Comparison of ENCODE assay signal across 16 cellular contexts in the genomic region with DNA sequence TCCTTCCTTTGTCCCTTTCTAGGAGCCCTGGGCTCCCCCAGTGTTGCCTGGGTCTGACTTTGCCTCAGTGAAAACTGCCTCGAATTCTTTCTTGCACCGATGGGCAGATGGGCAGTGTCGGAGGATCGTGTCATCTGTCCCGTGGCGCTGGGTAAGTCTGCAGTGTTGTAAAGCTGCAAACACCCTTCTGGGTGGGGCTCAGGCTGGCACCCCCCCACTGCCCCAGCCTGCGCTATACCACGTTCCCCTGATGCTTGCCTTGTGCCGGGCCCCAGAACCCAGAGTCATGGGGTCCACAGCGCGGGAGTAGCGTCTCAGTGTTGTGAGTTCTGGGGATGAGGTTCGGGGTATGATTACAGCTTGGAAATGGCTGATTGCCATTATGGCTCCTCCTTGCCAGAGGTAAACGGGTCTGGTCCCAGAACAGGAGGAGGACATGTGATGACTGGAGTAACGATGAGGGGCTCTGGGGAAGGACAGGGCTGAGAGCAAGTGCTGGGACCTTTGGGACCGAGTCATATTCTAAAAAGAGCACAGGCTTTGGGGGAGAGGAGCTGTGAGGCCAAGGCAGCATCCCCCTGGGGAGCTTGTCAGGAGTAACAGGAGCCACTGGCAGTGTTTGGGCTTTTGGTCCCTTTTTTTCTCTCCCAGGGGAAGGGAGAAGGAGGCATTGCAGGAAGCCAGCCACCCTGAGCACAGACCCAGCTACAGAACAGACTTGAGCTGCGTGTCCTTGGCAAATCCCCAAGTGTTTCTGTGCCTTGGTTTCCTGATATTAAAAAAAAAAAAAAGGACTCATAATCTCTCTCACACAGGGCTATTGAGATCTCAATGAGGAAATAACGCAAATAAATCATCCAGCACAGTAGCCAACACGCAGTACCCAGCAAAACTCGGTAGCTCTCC. TPM values are rescaled to one million over a fixed set of nuclear protein-coding genes. Genes with fewer than 3 reads are reported as not detected.
DNase-seq lines count a peak whose midpoint lies in the region; ATAC-seq and TF ChIP-seq lines count a peak whose summit lies in the region.
"Had no signal": no experiment of that assay in that cellular context is flagged by ENCODE, and none has a peak within 500 bp of the region (broad histone marks: within the 10 kb centered on the region; RNA-seq: fewer than 3 reads in every experiment).

No MANE protein-coding gene starts in this region.

- in situ Hi-C loops in brain microvascular endothelial cell (cut with HindIII; ENCODE audit: low pct_ligation_motif_present, low sequenced_read_pairs): no loop called here

- no peaks in the 10 kb centered on the region for H3K79me2 ChIP-seq in SK-N-SH (ENCODE audit: insufficient read depth)

- H4K20me1 ChIP-seq in SK-N-SH (ENCODE audit: insufficient read depth): no peaks in the 10 kb centered on the region

- H3K4me1 ChIP-seq in SK-N-SH (ENCODE audit: control insufficient read depth in 1 of 2, insufficient read depth in 2 of 2, low read depth in 1 of 2, low read length in 1 of 2) (peaks cover 0 to 79% of the 10 kb centered on the region in 2 experiments; a peak in 3 of 4 replicates), left lung (peaks cover 0 to 9% of the 10 kb centered on the region in 2 donors), testis (peaks cover 24% of the 10 kb centered on the region)

- H3K36me3 ChIP-seq in SK-N-SH (replicated peaks in 1 of 2; ENCODE audit: control insufficient read depth in 1 of 2, insufficient read depth in 2 of 2, low read length in 1 of 2) (no peaks in the 10 kb centered on the region), left lung (no peaks in the 10 kb centered on the region), testis (ENCODE audit: low read depth, missing control alignments) (no peaks in the 10 kb centered on the region), brain microvascular endothelial cell (replicated peaks) (peaks cover 63% of the 10 kb centered on the region)

- TF ChIP-seq RAD21 in SK-N-SH (IDR thresholded peaks at IDR 0.05; ENCODE audit: low read length): no peak; the same call in 1 of the 2 replicates

- CTCF ChIA-PET in SK-N-SH (lab: Yijun Ruan, JAX): interaction anchor here (1.0 to 8.9 kb wide), 22 partner anchors 12 to 728 kb away, joined by 3 to 147 read pairs (median 8); no protein-coding TSS in a partner anchor

- H3K4me3 Mint-ChIP-seq in chondrocyte (ENCODE audit: unreplicated experiment): no peak overlapping the region
- H3K4me3 Mint-ChIP-seq: naive B cell had no signal

- peaks cover 51% of the 10 kb centered on the region for H3K27me3 Mint-ChIP-seq in chondrocyte (ENCODE audit: low read depth)

- no peaks in the 10 kb centered on the region for H3K9me3 Mint-ChIP-seq in chondrocyte (ENCODE audit: low read depth)
- H3K9me3 Mint-ChIP-seq: activated naive CD4-positive, alpha-beta T cell treated with anti-CD3 and anti-CD28 coated beads, Interleukin-2, amount 50 U/mL, for 72 hours had no signal

- no peak for TF ChIP-seq POLR2A in testis (IDR thresholded peaks at IDR 0.05)

- intact Hi-C loops in left lung (cut with DNase I) (no loop called here), testis (cut with DNase I; ENCODE audit: low total_unique reads) (no loop called here)

- POLR2A ChIA-PET in SK-N-SH (lab: Yijun Ruan, JAX): interaction anchor here (0.5 to 5.3 kb wide), 16 partner anchors 111 to 594 kb away, joined by 3 to 77 read pairs (median 5); no protein-coding TSS in a partner anchor

- H3K9ac ChIP-seq in SK-N-SH: no peak overlapping the region
- H3K9ac ChIP-seq: KMS-11 had no signal

- H3K4me3 ChIP-seq in SK-N-SH (ENCODE audit: low read depth in 2 of 2, low read length in 1 of 2) (peak overlapping the region in 1 of 2 experiments; percentile 48; a peak in 1 of 4 replicates), left lung (no peak overlapping the region), testis (no peak overlapping the region), brain microvascular endothelial cell (ENCODE audit: low read depth, low read length) (no peak overlapping the region)

- no peak overlapping the region for H3K27ac Mint-ChIP-seq in chondrocyte (ENCODE audit: unreplicated experiment)
- H3K27ac Mint-ChIP-seq: activated naive CD4-positive, alpha-beta T cell treated with anti-CD3 and anti-CD28 coated beads, Interleukin-2, amount 50 U/mL, for 72 hours; naive B cell had no signal

- H3K27me3 ChIP-seq in SK-N-SH (ENCODE audit: insufficient read depth) (no peaks in the 10 kb centered on the region; the same call in 1 of the 2 replicates), left lung (peaks cover 18 to 96% of the 10 kb centered on the region in 2 donors), testis (no peaks in the 10 kb centered on the region), brain microvascular endothelial cell (replicated peaks) (peaks cover under 1% of the 10 kb centered on the region)

- DNase-seq in SK-N-SH: peak; percentile 51
- DNase-seq in chondrocyte (ENCODE audit: low spot score): peak; percentile 49
- DNase-seq in left lung: peak; percentile 16 to 49
- DNase-seq in testis: peak; percentile 54
- no peak for DNase-seq in pons (ENCODE audit: low spot score)
- DNase-seq in brain microvascular endothelial cell: no peak
- no peak for DNase-seq in effector CD4-positive, alpha-beta T cell
- DNase-seq: ACHN; activated CD4-positive, alpha-beta T cell treated with anti-CD3 and anti-CD28 coated beads, Interleukin-2, amount 50 U/mL, for 4 hours; hypothalamus; naive B cell; NCI-H82; stimulated activated naive CD4-positive, alpha-beta T cell treated with Interleukin-2 at 50 U/mL for 16 hours had no signal

- no peak overlapping the region for H3K4me2 ChIP-seq in SK-N-SH
- H3K4me2 ChIP-seq: KMS-11 had no signal

- ATAC-seq in SK-N-SH treated with all-trans-retinoic acid at 6 μM for 48 hours (no peak), left lung (no peak)
- ATAC-seq: activated naive CD4-positive, alpha-beta T cell treated with anti-CD3 and anti-CD28 coated beads, Interleukin-2, amount 50 U/mL, for 72 hours had no signal

- H3K9me3 ChIP-seq in SK-N-SH: no peaks in the 10 kb centered on the region
- H3K9me3 ChIP-seq in left lung: no peaks in the 10 kb centered on the region
- no peaks in the 10 kb centered on the region for H3K9me3 ChIP-seq in testis

- WGBS in SK-N-SH (ENCODE audit: low lambda C conversion rate): 67% methylated on average over 20 of the region's 20 CpGs
- 53 to 61% methylated on average over 20 of the region's 20 CpGs for WGBS in testis, 2 donors

- H3K27ac ChIP-seq in SK-N-SH (ENCODE audit: low read depth in 2 of 2, low read length in 1 of 2) (peak overlapping the region in 1 of 2 experiments; percentile 99; a peak in 2 of 4 replicates), left lung (no peak overlapping the region), testis (no peak overlapping the region), brain microvascular endothelial cell (no peak overlapping the region)
- H3K27ac ChIP-seq: KMS-11 had no signal

- no peak overlapping the region for H2AFZ ChIP-seq in SK-N-SH (ENCODE audit: low read depth)

- no peaks in the 10 kb centered on the region for H3K9me2 ChIP-seq in SK-N-SH

- no peak for TF ChIP-seq CTCF in SK-N-SH (IDR thresholded peaks at IDR 0.05)
- no peak for TF ChIP-seq CTCF in chondrocyte (IDR thresholded peaks at IDR 0.05)
- no peak for TF ChIP-seq CTCF in left lung (IDR thresholded peaks at IDR 0.05)
- TF ChIP-seq CTCF in testis (IDR thresholded peaks at IDR 0.05): no peak
- TF ChIP-seq CTCF in brain microvascular endothelial cell (IDR thresholded peaks at IDR 0.05; ENCODE audit: low read depth, low read length, missing control alignments): no peak

- H3F3A ChIP-seq in SK-N-SH (replicated peaks; ENCODE audit: insufficient read depth): no peaks in the 10 kb centered on the region

- peaks cover 2% of the 10 kb centered on the region for H3K36me3 Mint-ChIP-seq in chondrocyte (ENCODE audit: low read depth)
- H3K36me3 Mint-ChIP-seq: activated naive CD4-positive, alpha-beta T cell treated with anti-CD3 and anti-CD28 coated beads, Interleukin-2, amount 50 U/mL, for 72 hours had no signal

- H3K4me1 Mint-ChIP-seq in chondrocyte (ENCODE audit: low read depth): peaks cover 19% of the 10 kb centered on the region
- H3K4me1 Mint-ChIP-seq: naive B cell had no signal

- TF ChIP-seq EP300 in SK-N-SH (IDR thresholded peaks at IDR 0.05; ENCODE audit: borderline replicate concordance in 1 of 2, low read depth in 1 of 2, low read length in 1 of 2): no peak

TF ChIP-seq in SK-N-SH, 30 proteins besides CTCF, POLR2A, EP300 and RAD21 (continues in another document):
- TF ChIP-seq, protein P1, sequence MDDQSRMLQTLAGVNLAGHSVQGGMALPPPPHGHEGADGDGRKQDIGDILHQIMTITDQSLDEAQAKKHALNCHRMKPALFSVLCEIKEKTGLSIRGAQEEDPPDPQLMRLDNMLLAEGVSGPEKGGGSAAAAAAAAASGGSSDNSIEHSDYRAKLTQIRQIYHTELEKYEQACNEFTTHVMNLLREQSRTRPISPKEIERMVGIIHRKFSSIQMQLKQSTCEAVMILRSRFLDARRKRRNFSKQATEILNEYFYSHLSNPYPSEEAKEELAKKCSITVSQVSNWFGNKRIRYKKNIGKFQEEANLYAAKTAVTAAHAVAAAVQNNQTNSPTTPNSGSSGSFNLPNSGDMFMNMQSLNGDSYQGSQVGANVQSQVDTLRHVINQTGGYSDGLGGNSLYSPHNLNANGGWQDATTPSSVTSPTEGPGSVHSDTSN (IDR thresholded peaks at IDR 0.05): no peak

TF ChIP-seq in SK-N-SH treated with all-trans-retinoic acid at 6 μM for 48 hours, 23 proteins besides CTCF, POLR2A, EP300 and RAD21 (continues in another document):
- TF ChIP-seq, protein P2, sequence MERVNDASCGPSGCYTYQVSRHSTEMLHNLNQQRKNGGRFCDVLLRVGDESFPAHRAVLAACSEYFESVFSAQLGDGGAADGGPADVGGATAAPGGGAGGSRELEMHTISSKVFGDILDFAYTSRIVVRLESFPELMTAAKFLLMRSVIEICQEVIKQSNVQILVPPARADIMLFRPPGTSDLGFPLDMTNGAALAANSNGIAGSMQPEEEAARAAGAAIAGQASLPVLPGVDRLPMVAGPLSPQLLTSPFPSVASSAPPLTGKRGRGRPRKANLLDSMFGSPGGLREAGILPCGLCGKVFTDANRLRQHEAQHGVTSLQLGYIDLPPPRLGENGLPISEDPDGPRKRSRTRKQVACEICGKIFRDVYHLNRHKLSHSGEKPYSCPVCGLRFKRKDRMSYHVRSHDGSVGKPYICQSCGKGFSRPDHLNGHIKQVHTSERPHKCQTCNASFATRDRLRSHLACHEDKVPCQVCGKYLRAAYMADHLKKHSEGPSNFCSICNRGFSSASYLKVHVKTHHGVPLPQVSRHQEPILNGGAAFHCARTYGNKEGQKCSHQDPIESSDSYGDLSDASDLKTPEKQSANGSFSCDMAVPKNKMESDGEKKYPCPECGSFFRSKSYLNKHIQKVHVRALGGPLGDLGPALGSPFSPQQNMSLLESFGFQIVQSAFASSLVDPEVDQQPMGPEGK (CRISPR knock-in tag; IDR thresholded peaks at IDR 0.05; ENCODE audit: borderline replicate concordance): no peak
- TF ChIP-seq TCF4 (CRISPR knock-in tag; IDR thresholded peaks at IDR 0.05; ENCODE audit: borderline replicate concordance) (no peak), ESRRG (CRISPR knock-in tag; IDR thresholded peaks at IDR 0.05) (no peak)

RNA-seq across cellular contexts. Expression of a gene that starts 4.3 kb away (rescaled TPM):
- 0.05 and 0.07 TPM in 2 replicates for polyA plus RNA-seq in SK-N-SH (2012; rRNA removed)
- polyA plus RNA-seq in SK-N-SH (2012; cell fraction: cytosol; rRNA removed): 0.06 and 0.09 TPM in 2 replicates
- polyA plus RNA-seq in SK-N-SH (2012; cell fraction: nucleus; rRNA removed): 0.01 and 0.02 TPM in 2 replicates
- total RNA-seq in chondrocyte: 0.02 TPM in 1 of 3 replicates, not detected in the others
- not detected for total RNA-seq in left lung
- total RNA-seq in testis: 1 to 10 TPM in 1 of 2 donors, under 1 TPM in 1; 0.94 to 1.2 TPM
- polyA plus RNA-seq in testis (ENCODE audit: insufficient read depth, low read depth, low replicate concordance): 0.34 TPM
- total RNA-seq: activated naive CD4-positive, alpha-beta T cell treated with anti-CD3 and anti-CD28 coated beads, Interleukin-2, amount 50 U/mL, for 72 hours had no signal

Comparison
In these comparisons a context has a peak if more than half of its experiments do, and no peak if none do; other contexts are left out.
1. DNase-seq: peak in SK-N-SH (single experiment), chondrocyte (single experiment), left lung (2 of 2) and testis (single experiment); none in pons (single experiment), brain microvascular endothelial cell (single experiment) and effector CD4-positive, alpha-beta T cell (single experiment).